ENCODE assay signal across 21 cellular contexts in genomic region chr2:206088248-206088647, GRCh38. TPM values are rescaled to one million over a fixed set of nuclear protein-coding genes. Genes with fewer than 3 reads are reported as not detected.
DNase-seq lines count a peak whose midpoint lies in the region; ATAC-seq and TF ChIP-seq lines count a peak whose summit lies in the region.
"Had no signal": no experiment of that assay in that cellular context is flagged by ENCODE, and none has a peak within 500 bp of the region (broad histone marks: within the 10 kb centered on the region; RNA-seq: fewer than 3 reads in every experiment).

No MANE protein-coding gene starts in this region.

- in situ Hi-C loops in mammary epithelial cell (cut with MboI; ENCODE audit: low sequenced_read_pairs in 2 of 2), result no loop called here

- H3K27me3 ChIP-seq in mammary epithelial cell (ENCODE audit: insufficient read depth, low read length), result no peaks in the 10 kb centered on the region
- H3K27me3 ChIP-seq: Peyer's patch, transverse colon had no signal

- no peaks in the 10 kb centered on the region for H3K27me3 Mint-ChIP-seq in MCF 10A (ENCODE audit: insufficient read depth, unreplicated experiment)
- no peaks in the 10 kb centered on the region for H3K27me3 Mint-ChIP-seq in effector memory CD8-positive, alpha-beta T cell

- H3K27ac ChIP-seq in mammary epithelial cell (ENCODE audit: insufficient read depth, low read depth, low read length), result no peak overlapping the region
- H3K27ac ChIP-seq: Peyer's patch had no signal

- no peak overlapping the region for H3K4me3 ChIP-seq in mammary epithelial cell (replicated peaks in 1 of 3; ENCODE audit: insufficient read depth in 1 of 3, low read depth in 2 of 3, low read length in 3 of 3)
- peak overlapping the region; percentile 51 for H3K4me3 ChIP-seq in NB4 (ENCODE audit: low read depth, low read length)
- H3K4me3 ChIP-seq: HAP-1, Peyer's patch, transverse colon had no signal

- TF ChIP-seq CTCF in MCF 10A (IDR thresholded peaks at IDR 0.05; ENCODE audit: unreplicated experiment), result no peak
- no peak for TF ChIP-seq CTCF in mammary epithelial cell (conservative IDR thresholded peaks at IDR 0.05 in 1 of 2, IDR thresholded peaks at IDR 0.05 in 1 of 2; ENCODE audit: extremely low read depth in 1 of 2, insufficient read depth in 1 of 2, low read depth in 1 of 2, low read length in 2 of 2)
- TF ChIP-seq CTCF in NB4 (IDR thresholded peaks at IDR 0.05; ENCODE audit: low read depth, low read length), result no peak

- H3K4me2 ChIP-seq in mammary epithelial cell (ENCODE audit: insufficient read depth, low read depth, low read length), result no peak overlapping the region

- DNase-seq in MCF 10A (ENCODE audit: unreplicated experiment) (no peak), mammary epithelial cell (no peak), NB4 (ENCODE audit: low read depth) (no peak), COLO668 (lab: John Stamatoyannopoulos, UW; ENCODE audit: unreplicated experiment) (no peak)
- DNase-seq in effector memory CD8-positive, alpha-beta T cell, result no peak
- DNase-seq in stimulated activated effector memory CD8-positive, alpha-beta T cell treated with anti-CD3 and anti-CD28 coated beads, Interleukin-12 subunit alpha, Interleukin-12 subunit beta, amount 100 ng/mL, for 72 hours (ENCODE audit: low spot score in 2 of 2), result no peak
- DNase-seq: activated CD4-positive, alpha-beta T cell treated with anti-CD3 and anti-CD28 coated beads for 4 hours; activated gamma-delta T cell treated with Interleukin-2 at 50 U/mL for 16 hours; aorta; EL; hippocampal formation; kidney; mesendoderm; NCI-H1436; Peyer's patch; stimulated activated naive CD4-positive, alpha-beta T cell treated with Interleukin-2 at 50 U/mL for 16 hours; T1000; transverse colon had no signal

- dilution Hi-C loops in mammary epithelial cell (cut with HindIII; ENCODE audit: low sequenced_read_pairs), result no loop called here

- POLR2A ChIA-PET in MCF 10A (lab: Yijun Ruan, JAX), result interaction anchor here (0.7 to 2.9 kb wide), 4 partner anchors 23 to 89 kb away, joined by 3 to 17 read pairs (median 4); partner anchors contain the start of genes EEF1B2 and NDUFS1

- no peak overlapping the region for H3K9ac ChIP-seq in mammary epithelial cell (ENCODE audit: insufficient read depth, low read length)

- peak overlapping the region; percentile 33 for H3K4me3 Mint-ChIP-seq in MCF 10A (ENCODE audit: unreplicated experiment)
- peak overlapping the region; percentile 67 to 99 for H3K4me3 Mint-ChIP-seq in effector memory CD8-positive, alpha-beta T cell
- H3K4me3 Mint-ChIP-seq in stimulated activated effector memory CD8-positive, alpha-beta T cell treated with anti-CD3 and anti-CD28 coated beads, Interleukin-12 subunit alpha, Interleukin-12 subunit beta, amount 100 ng/mL, for 72 hours, result peak overlapping the region; percentile 98

- intact Hi-C loops in MCF 10A (cut with micrococcal nuclease) (no loop called here), mammary epithelial cell (cut with micrococcal nuclease) (no loop called here)

- H3K36me3 ChIP-seq in mammary epithelial cell (ENCODE audit: insufficient read depth, low read length), result no peaks in the 10 kb centered on the region
- H3K36me3 ChIP-seq: HAP-1 had no signal

- peaks cover 10% of the 10 kb centered on the region for H3K4me1 Mint-ChIP-seq in MCF 10A (ENCODE audit: insufficient read depth, unreplicated experiment)
- peaks cover 19 to 28% of the 10 kb centered on the region in 2 donors for H3K4me1 Mint-ChIP-seq in effector memory CD8-positive, alpha-beta T cell (ENCODE audit: low read depth in 2 of 2)
- peaks cover 20% of the 10 kb centered on the region for H3K4me1 Mint-ChIP-seq in stimulated activated effector memory CD8-positive, alpha-beta T cell treated with anti-CD3 and anti-CD28 coated beads, Interleukin-12 subunit alpha, Interleukin-12 subunit beta, amount 100 ng/mL, for 72 hours

- no peak for ATAC-seq in effector memory CD8-positive, alpha-beta T cell (replicated peaks)
- no peak for ATAC-seq in stimulated activated effector memory CD8-positive, alpha-beta T cell treated with anti-CD3 and anti-CD28 coated beads, Interleukin-12 subunit alpha, Interleukin-12 subunit beta, amount 100 ng/mL, for 72 hours
- no peak for ATAC-seq in HG02759 (IDR thresholded peaks at IDR 0.05; ENCODE audit: unreplicated experiment)
- no peak for ATAC-seq in GM21737 (IDR thresholded peaks at IDR 0.05; ENCODE audit: unreplicated experiment)

- no peak overlapping the region for H2AFZ ChIP-seq in mammary epithelial cell (ENCODE audit: low read depth, low read length)

- H3K9me3 ChIP-seq in mammary epithelial cell (replicated peaks; ENCODE audit: insufficient read depth, low read length), result no peaks in the 10 kb centered on the region
- H3K9me3 ChIP-seq: HAP-1, Peyer's patch, transverse colon had no signal

- H4K20me1 ChIP-seq in mammary epithelial cell (ENCODE audit: insufficient read depth, low read length), result no peaks in the 10 kb centered on the region

- H3K27ac Mint-ChIP-seq in MCF 10A (ENCODE audit: low read depth, unreplicated experiment), result no peak overlapping the region
- peak overlapping the region; percentile 83 to 100 for H3K27ac Mint-ChIP-seq in effector memory CD8-positive, alpha-beta T cell
- no peak overlapping the region for H3K27ac Mint-ChIP-seq in stimulated activated effector memory CD8-positive, alpha-beta T cell treated with anti-CD3 and anti-CD28 coated beads, Interleukin-12 subunit alpha, Interleukin-12 subunit beta, amount 100 ng/mL, for 72 hours

- peaks cover 5% of the 10 kb centered on the region for H3K4me1 ChIP-seq in mammary epithelial cell (ENCODE audit: insufficient read depth, low read length)
- H3K4me1 ChIP-seq: Peyer's patch had no signal

- BruUV-seq in MCF 10A (replicated peaks; lab: Mats Ljungman, UMichigan) (no TSS peak), mammary epithelial cell (replicated peaks; lab: Mats Ljungman, UMichigan) (no TSS peak)

- CTCF ChIA-PET in MCF 10A (lab: Yijun Ruan, JAX), result interaction anchor here (0.6 to 1.1 kb wide), 2 partner anchors 29 to 473 kb away, joined by 3 to 8 read pairs; no protein-coding TSS in a partner anchor
- CTCF ChIA-PET in mammary epithelial cell (lab: Charles Lee; ENCODE audit: low non-redundant PET), result no interaction called here

- H3K79me2 ChIP-seq in mammary epithelial cell (ENCODE audit: insufficient read depth, low read length), result peaks cover 43% of the 10 kb centered on the region

- peaks cover 26% of the 10 kb centered on the region for H3K36me3 Mint-ChIP-seq in MCF 10A (ENCODE audit: insufficient read depth, unreplicated experiment)
- peaks cover 36% of the 10 kb centered on the region for H3K36me3 Mint-ChIP-seq in effector memory CD8-positive, alpha-beta T cell (ENCODE audit: insufficient read depth)
- peaks cover 31% of the 10 kb centered on the region for H3K36me3 Mint-ChIP-seq in stimulated activated effector memory CD8-positive, alpha-beta T cell treated with anti-CD3 and anti-CD28 coated beads, Interleukin-12 subunit alpha, Interleukin-12 subunit beta, amount 100 ng/mL, for 72 hours

- no peak for TF ChIP-seq POLR2A in NB4 (IDR thresholded peaks at IDR 0.05; ENCODE audit: extremely low read depth, insufficient read length)

- no peaks in the 10 kb centered on the region for H3K9me3 Mint-ChIP-seq in MCF 10A (ENCODE audit: unreplicated experiment)
- H3K9me3 Mint-ChIP-seq in effector memory CD8-positive, alpha-beta T cell, result no peaks in the 10 kb centered on the region
- H3K9me3 Mint-ChIP-seq in stimulated activated effector memory CD8-positive, alpha-beta T cell treated with anti-CD3 and anti-CD28 coated beads, Interleukin-12 subunit alpha, Interleukin-12 subunit beta, amount 100 ng/mL, for 72 hours, result no peaks in the 10 kb centered on the region

RNA-seq across cellular contexts. Expression of gene INO80D, which starts 2.3 kb away (rescaled TPM):
- total RNA-seq in MCF 10A (2022) (18.7 and 21.6 TPM in 2 replicates), mammary epithelial cell (10 to 100 TPM; 12.7 to 17.7 TPM)
- polyA plus RNA-seq in mammary epithelial cell, result 5.9 TPM
- 33.6 TPM for polyA minus RNA-seq in mammary epithelial cell

Comparison
In these comparisons a context has a peak if more than half of its experiments do, and no peak if none do; other contexts are left out.
1. H3K27ac Mint-ChIP-seq: peak in effector memory CD8-positive, alpha-beta T cell (2 of 2); none in MCF 10A (single experiment) and stimulated activated effector memory CD8-positive, alpha-beta T cell treated with anti-CD3 and anti-CD28 coated beads, Interleukin-12 subunit alpha, Interleukin-12 subunit beta, amount 100 ng/mL, for 72 hours (single experiment).
2. H3K4me3 Mint-ChIP-seq: peak in every context shown above with its lines; median percentile 98 in stimulated activated effector memory CD8-positive, alpha-beta T cell treated with anti-CD3 and anti-CD28 coated beads, Interleukin-12 subunit alpha, Interleukin-12 subunit beta, amount 100 ng/mL, for 72 hours; 83 in effector memory CD8-positive, alpha-beta T cell; 33 in MCF 10A.